ENCODE assay signal across 22 cellular contexts in the genomic region with DNA sequence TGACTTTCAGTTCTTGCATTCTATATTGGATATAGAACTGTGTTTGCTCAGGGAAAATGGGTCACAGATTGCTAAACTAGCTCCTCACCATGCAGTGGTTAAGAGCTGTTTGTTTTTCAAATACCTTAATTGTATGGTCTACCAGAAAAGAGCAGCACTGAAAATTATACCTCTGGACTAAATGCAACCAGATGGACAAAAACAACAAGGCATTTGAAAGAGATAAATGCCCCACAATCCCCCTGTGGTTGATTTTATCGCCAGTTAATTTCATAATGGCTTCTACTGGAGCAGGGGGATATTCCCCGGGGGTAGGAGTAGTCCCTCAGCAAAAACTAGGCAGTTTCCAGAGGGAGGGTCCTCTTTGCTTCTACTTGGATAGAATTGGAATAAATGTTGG.
DNase-seq lines count a peak whose midpoint lies in the region; ATAC-seq and TF ChIP-seq lines count a peak whose summit lies in the region.
"Had no signal": no experiment of that assay in that cellular context is flagged by ENCODE, and none has a peak within 500 bp of the region (broad histone marks: within the 10 kb centered on the region; RNA-seq: fewer than 3 reads in every experiment).

No MANE protein-coding gene starts in this region.

- POLR2A ChIA-PET in HEK293 (lab: Yijun Ruan, JAX): no interaction called here

- H3K9me3 ChIP-seq in HEK293 (ENCODE audit: control insufficient read depth, insufficient read depth, low read depth, low read length) (no peaks in the 10 kb centered on the region), MG63 (no peaks in the 10 kb centered on the region), psoas muscle (no peaks in the 10 kb centered on the region)
- H3K9me3 ChIP-seq: A549, ascending aorta, colonic mucosa, left lung, right lobe of liver, thoracic aorta had no signal

- no peaks in the 10 kb centered on the region for H3K27me3 ChIP-seq in MG63
- no peaks in the 10 kb centered on the region for H3K27me3 ChIP-seq in psoas muscle (ENCODE audit: insufficient read depth in 3 of 3, low read length in 2 of 3)
- H3K27me3 ChIP-seq: ascending aorta, colonic mucosa, left lung, right lobe of liver had no signal

- intact Hi-C loops in psoas muscle (cut with DNase I): no loop called here

- H3K4me3 ChIP-seq in HEK293 (ENCODE audit: low read depth, low read length) (no peak overlapping the region), astrocyte of the spinal cord (ENCODE audit: low read depth, low read length) (no peak overlapping the region), MG63 (no peak overlapping the region), psoas muscle (no peak overlapping the region)
- H3K4me3 ChIP-seq: A549, ascending aorta, colonic mucosa, left lung, right lobe of liver, thoracic aorta had no signal

- H3K4me1 ChIP-seq in HEK293 (ENCODE audit: control insufficient read depth, insufficient read depth, low read length) (no peaks in the 10 kb centered on the region), psoas muscle (peaks cover 12% of the 10 kb centered on the region)
- H3K4me1 ChIP-seq: A549, ascending aorta, colonic mucosa, left lung, parathyroid adenoma, right lobe of liver had no signal

- CTCF ChIA-PET in HEK293 (lab: Yijun Ruan, JAX): interaction anchor here (0.5 kb wide), 1 partner anchor 9 kb away, joined by 3 read pairs; no protein-coding TSS in a partner anchor

- in situ Hi-C loops in astrocyte of the spinal cord (cut with HindIII; ENCODE audit: low sequenced_read_pairs): no loop called here

- TF ChIP-seq CTCF in AG09319 (IDR thresholded peaks at IDR 0.05; ENCODE audit: low read depth, low read length) (no peak), HEK293 (tag by site-specific recombination; IDR thresholded peaks at IDR 0.05) (no peak), astrocyte of the spinal cord (IDR thresholded peaks at IDR 0.05; ENCODE audit: low read depth, low read length) (no peak), psoas muscle (IDR thresholded peaks at IDR 0.05) (no peak)

- WGBS in psoas muscle, 3 donors: 97% methylated on average over 2 of the region's 2 CpGs

- H3K27ac ChIP-seq in HEK293 (ENCODE audit: extremely low read depth, low read depth, low read length): no peak overlapping the region; the same call in 1 of the 2 replicates
- no peak overlapping the region for H3K27ac ChIP-seq in psoas muscle
- H3K27ac ChIP-seq: A549, ascending aorta, C4-2B, colonic mucosa, left lung, parathyroid adenoma, right lobe of liver, thoracic aorta had no signal

- ATAC-seq in HG03457 (IDR thresholded peaks at IDR 0.05; ENCODE audit: unreplicated experiment) (no peak), psoas muscle (no peak)
- ATAC-seq: A549, left lung, right lobe of liver had no signal

- DNase-seq in AG09319 (ENCODE audit: extremely low read depth, low read depth) (peak; percentile 37), NCI-H2227 treated with DMSO at 0.1 percent for 48 hours (lab: John Stamatoyannopoulos, UW) (peak; percentile 96), astrocyte of the spinal cord (ENCODE audit: low read depth, low spot score) (peak; percentile 50), T-helper 2 cell (no peak), MG63 (no peak), psoas muscle (no peak)
- DNase-seq: activated CD4-positive, alpha-beta T cell treated with anti-CD3 and anti-CD28 coated beads for 1 hour; activated naive CD4-positive, alpha-beta T cell treated with anti-CD3 and anti-CD28 coated beads for 36 hours; activated T-cell treated with anti-CD3 and anti-CD28 coated beads, Interleukin-2, amount 50 U/mL, for 48 hours; colonic mucosa; KG1; left lung; midbrain; right lobe of liver; stimulated activated naive CD4-positive, alpha-beta T cell had no signal

- H3K36me3 ChIP-seq in HEK293 (ENCODE audit: control insufficient read depth in 2 of 2, insufficient read depth in 1 of 2, low read length in 2 of 2): no peaks in the 10 kb centered on the region
- H3K36me3 ChIP-seq in MG63: no peaks in the 10 kb centered on the region
- H3K36me3 ChIP-seq in psoas muscle (ENCODE audit: insufficient read depth in 1 of 2, low read depth in 1 of 2): no peaks in the 10 kb centered on the region
- H3K36me3 ChIP-seq: ascending aorta, colonic mucosa, left lung, right lobe of liver, thoracic aorta had no signal

TF ChIP-seq in HEK293, 187 proteins besides CTCF, POLR2A, EP300 and RAD21:
- TF ChIP-seq, protein P1, sequence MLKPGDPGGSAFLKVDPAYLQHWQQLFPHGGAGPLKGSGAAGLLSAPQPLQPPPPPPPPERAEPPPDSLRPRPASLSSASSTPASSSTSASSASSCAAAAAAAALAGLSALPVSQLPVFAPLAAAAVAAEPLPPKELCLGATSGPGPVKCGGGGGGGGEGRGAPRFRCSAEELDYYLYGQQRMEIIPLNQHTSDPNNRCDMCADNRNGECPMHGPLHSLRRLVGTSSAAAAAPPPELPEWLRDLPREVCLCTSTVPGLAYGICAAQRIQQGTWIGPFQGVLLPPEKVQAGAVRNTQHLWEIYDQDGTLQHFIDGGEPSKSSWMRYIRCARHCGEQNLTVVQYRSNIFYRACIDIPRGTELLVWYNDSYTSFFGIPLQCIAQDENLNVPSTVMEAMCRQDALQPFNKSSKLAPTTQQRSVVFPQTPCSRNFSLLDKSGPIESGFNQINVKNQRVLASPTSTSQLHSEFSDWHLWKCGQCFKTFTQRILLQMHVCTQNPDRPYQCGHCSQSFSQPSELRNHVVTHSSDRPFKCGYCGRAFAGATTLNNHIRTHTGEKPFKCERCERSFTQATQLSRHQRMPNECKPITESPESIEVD (tag by site-specific recombination; IDR thresholded peaks at IDR 0.05): 0 out of 2 replicates have a peak, but pooled peaks have one; percentile 39
- TF ChIP-seq OSR2 (tag by site-specific recombination; IDR thresholded peaks at IDR 0.05) (peak; percentile 65), FEZF1 (tag by site-specific recombination; IDR thresholded peaks at IDR 0.05) (peak; percentile 96), SP7 (tag by site-specific recombination; IDR thresholded peaks at IDR 0.05) (peak; percentile 96), KLF16 (tag by site-specific recombination; IDR thresholded peaks at IDR 0.05) (no peak), ZNF514 (tag by site-specific recombination; IDR thresholded peaks at IDR 0.05) (no peak), WT1 (tag by site-specific recombination; IDR thresholded peaks at IDR 0.05) (peak; percentile 55; the same call in 1 of the 2 replicates)
- TF ChIP-seq, protein P2, sequence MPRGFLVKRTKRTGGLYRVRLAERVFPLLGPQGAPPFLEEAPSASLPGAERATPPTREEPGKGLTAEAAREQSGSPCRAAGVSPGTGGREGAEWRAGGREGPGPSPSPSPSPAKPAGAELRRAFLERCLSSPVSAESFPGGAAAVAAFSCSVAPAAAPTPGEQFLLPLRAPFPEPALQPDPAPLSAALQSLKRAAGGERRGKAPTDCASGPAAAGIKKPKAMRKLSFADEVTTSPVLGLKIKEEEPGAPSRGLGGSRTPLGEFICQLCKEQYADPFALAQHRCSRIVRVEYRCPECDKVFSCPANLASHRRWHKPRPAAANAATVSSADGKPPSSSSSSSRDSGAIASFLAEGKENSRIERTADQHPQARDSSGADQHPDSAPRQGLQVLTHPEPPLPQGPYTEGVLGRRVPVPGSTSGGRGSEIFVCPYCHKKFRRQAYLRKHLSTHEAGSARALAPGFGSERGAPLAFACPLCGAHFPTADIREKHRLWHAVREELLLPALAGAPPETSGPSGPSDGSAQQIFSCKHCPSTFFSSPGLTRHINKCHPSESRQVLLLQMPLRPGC (tag by site-specific recombination; IDR thresholded peaks at IDR 0.05): 0 out of 2 replicates have a peak, but pooled peaks have one; percentile 43
- TF ChIP-seq, protein P3, sequence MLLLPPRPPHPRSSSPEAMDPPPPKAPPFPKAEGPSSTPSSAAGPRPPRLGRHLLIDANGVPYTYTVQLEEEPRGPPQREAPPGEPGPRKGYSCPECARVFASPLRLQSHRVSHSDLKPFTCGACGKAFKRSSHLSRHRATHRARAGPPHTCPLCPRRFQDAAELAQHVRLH (tag by site-specific recombination; IDR thresholded peaks at IDR 0.05): 0 out of 2 replicates have a peak, but pooled peaks have one; percentile 50
- TF ChIP-seq, protein P4, sequence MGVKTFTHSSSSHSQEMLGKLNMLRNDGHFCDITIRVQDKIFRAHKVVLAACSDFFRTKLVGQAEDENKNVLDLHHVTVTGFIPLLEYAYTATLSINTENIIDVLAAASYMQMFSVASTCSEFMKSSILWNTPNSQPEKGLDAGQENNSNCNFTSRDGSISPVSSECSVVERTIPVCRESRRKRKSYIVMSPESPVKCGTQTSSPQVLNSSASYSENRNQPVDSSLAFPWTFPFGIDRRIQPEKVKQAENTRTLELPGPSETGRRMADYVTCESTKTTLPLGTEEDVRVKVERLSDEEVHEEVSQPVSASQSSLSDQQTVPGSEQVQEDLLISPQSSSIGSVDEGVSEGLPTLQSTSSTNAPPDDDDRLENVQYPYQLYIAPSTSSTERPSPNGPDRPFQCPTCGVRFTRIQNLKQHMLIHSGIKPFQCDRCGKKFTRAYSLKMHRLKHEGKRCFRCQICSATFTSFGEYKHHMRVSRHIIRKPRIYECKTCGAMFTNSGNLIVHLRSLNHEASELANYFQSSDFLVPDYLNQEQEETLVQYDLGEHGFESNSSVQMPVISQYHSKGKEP (tag by site-specific recombination; IDR thresholded peaks at IDR 0.05): peak; percentile 76
TF ChIP-seq in HEK293: peak in this region for 8.

Comparison
In these comparisons a context has a peak if more than half of its experiments do, and no peak if none do; other contexts are left out.
1. DNase-seq: peak in AG09319 (single experiment), NCI-H2227 treated with DMSO at 0.1 percent for 48 hours (single experiment) and astrocyte of the spinal cord (single experiment); none in T-helper 2 cell (0 of 5), MG63 (single experiment) and psoas muscle (0 of 2).